In genomic region chr13:39037880-39038568, GRCh38 we compare ENCODE assay signal across 8 cellular contexts. TPM values are rescaled to one million over a fixed set of nuclear protein-coding genes. Genes with fewer than 3 reads are reported as not detected.
A peak's percentile ranks its signal among the peaks of the same experiment; 100 is the strongest.
DNase-seq lines count a peak whose midpoint lies in the region; ATAC-seq, FAIRE-seq and TF ChIP-seq lines count a peak whose summit lies in the region.

TSS of gene NHLRC3 (plus strand) at chr13:39038456. CDS start at chr13:39038640, 184 bp downstream.
TSS of gene PROSER1 (minus strand) at chr13:39038089. CDS start at chr13:39037242, 847 bp downstream.

- no peaks in the 10 kb centered on the region for H4K20me1 ChIP-seq in SU-DHL-6 (ENCODE audit: low read depth, low read length)

- H3K36me3 ChIP-seq in SU-DHL-6 (ENCODE audit: low read length) = peaks cover 12% of the 10 kb centered on the region
- no peaks in the 10 kb centered on the region for H3K36me3 ChIP-seq in pancreas
- no peaks in the 10 kb centered on the region for H3K36me3 ChIP-seq in tibial artery

- TF ChIP-seq CTCF in SU-DHL-6 (IDR thresholded peaks at IDR 0.05; ENCODE audit: insufficient read depth, low read length, poor library complexity, severe bottlenecking) (no peak), pancreas (IDR thresholded peaks at IDR 0.05) (no peak), tibial artery (IDR thresholded peaks at IDR 0.05) (peak in 1 of 2 experiments; percentile 45)

- no peaks in the 10 kb centered on the region for H3K9me2 ChIP-seq in SU-DHL-6 (replicated peaks; ENCODE audit: insufficient read depth, low read length)

- H3K27me3 ChIP-seq in SU-DHL-6 (ENCODE audit: low read length) (no peaks in the 10 kb centered on the region), pancreas (no peaks in the 10 kb centered on the region), tibial artery (no peaks in the 10 kb centered on the region)

- peaks cover 50% of the 10 kb centered on the region for H3K79me2 ChIP-seq in SU-DHL-6 (ENCODE audit: insufficient read depth, low read length)

- H2AFZ ChIP-seq in SU-DHL-6 (ENCODE audit: low read depth, low read length, severe bottlenecking) = peak within 1 kb of the TSS; percentile 83

- FAIRE-seq in pancreas (lab: Jason Lieb, UNC) = peak; percentile 32

- H3F3A ChIP-seq in SU-DHL-6 (ENCODE audit: insufficient read depth) = peaks cover 24% of the 10 kb centered on the region; the same call in 1 of the 2 replicates

- H3K9me3 ChIP-seq in SU-DHL-6 (ENCODE audit: insufficient read depth, low read length) = no peaks in the 10 kb centered on the region
- H3K9me3 ChIP-seq in pancreas = no peaks in the 10 kb centered on the region
- no peaks in the 10 kb centered on the region for H3K9me3 ChIP-seq in tibial artery

- peak within 1 kb of the TSS; percentile 83 for H3K4me2 ChIP-seq in SU-DHL-6 (ENCODE audit: low read depth, low read length, poor library complexity, severe bottlenecking)

- H3K27ac ChIP-seq in SU-DHL-6 (ENCODE audit: low read depth, low read length) (peak within 1 kb of the TSS; percentile 86), pancreas (peak within 1 kb of the TSS; percentile 72 to 86 (median 86)), tibial artery (peak within 1 kb of the TSS; percentile 78 to 84)

- 1% methylated on average over 41 of the region's 41 CpGs for WGBS in pancreas, 2 donors

- H3K4me3 ChIP-seq in SU-DHL-6 (ENCODE audit: insufficient read depth, low read length, poor library complexity, severe bottlenecking) = peak within 1 kb of the TSS; percentile 96
- H3K4me3 ChIP-seq in pancreas = peak within 1 kb of the TSS; percentile 65 to 91 (median 73)
- peak within 1 kb of the TSS; percentile 75 to 92 for H3K4me3 ChIP-seq in tibial artery

- H3K4me1 ChIP-seq in pancreas (peaks cover 0 to 24% (median 8%) of the 10 kb centered on the region in 3 donors), tibial artery (peaks cover 0 to 56% (median 26%) of the 10 kb centered on the region in 4 donors)

- ATAC-seq in HG02588 (IDR thresholded peaks at IDR 0.05; ENCODE audit: unreplicated experiment) (peak; percentile 74), Right ventricle myocardium superior (ENCODE audit: poor library complexity) (peak; percentile 95), pancreas (peak; percentile 91 to 94 (median 92))

- DNase-seq in GM04504 (ENCODE audit: low read depth) (peak; percentile 91), NCI-H128 (lab: John Stamatoyannopoulos, UW; ENCODE audit: unreplicated experiment) (peak; percentile 94), Right ventricle myocardium superior (peak; percentile 94), pancreas (peak; percentile 90 to 96 (median 94)), tibial artery (peak; percentile 96)
- peak; percentile 63 for DNase-seq in activated naive CD8-positive, alpha-beta T cell treated with anti-CD3 and anti-CD28 coated beads, Interleukin-2, amount 50 U/mL, for 16 hours (ENCODE audit: low read depth, low spot score)

- peak within 1 kb of the TSS; percentile 68 for H3K9ac ChIP-seq in SU-DHL-6 (ENCODE audit: low read length)

- intact Hi-C loops in Right ventricle myocardium superior (cut with DNase I) (no loop called here), pancreas (cut with DNase I) (no loop called here), tibial artery (cut with DNase I; ENCODE audit: low total_unique reads) (no loop called here)

RNA-seq across cellular contexts. Expression of gene NHLRC3, which starts in this region (rescaled TPM):
- total RNA-seq in Right ventricle myocardium superior (10.4 TPM), pancreas (10 to 100 TPM in 3 of 6 donors, 1 to 10 TPM in 3; 6.9 to 13.9 (median 10.0) TPM)
- 10 to 100 TPM in 1 of 2 donors, 1 to 10 TPM in 1; 7.3 to 15.2 TPM for polyA plus RNA-seq in pancreas

RNA-seq across cellular contexts. Expression of gene PROSER1, which starts in this region (rescaled TPM):
- total RNA-seq in Right ventricle myocardium superior = 13.2 TPM
- 10 to 100 TPM; 13.3 to 21.6 (median 20.2) TPM for total RNA-seq in pancreas
- 10 to 100 TPM; 10.9 to 13.4 TPM for polyA plus RNA-seq in pancreas

Comparison
In these comparisons a context has a peak if more than half of its experiments do, and no peak if none do; other contexts are left out.
1. Peak in every context shown above with its lines: DNase-seq, ATAC-seq, H3K4me3 ChIP-seq and H3K27ac ChIP-seq.